Comparison of ENCODE assay signal across 8 cellular contexts in genomic region chr15:42591238-42591936, GRCh38. TPM values are rescaled to one million over a fixed set of nuclear protein-coding genes. Genes with fewer than 3 reads are reported as not detected.
DNase-seq lines count a peak whose midpoint lies in the region; ATAC-seq and TF ChIP-seq lines count a peak whose summit lies in the region.

No MANE protein-coding gene starts in this region.

- H3K27me3 ChIP-seq in dorsolateral prefrontal cortex = no peaks in the 10 kb centered on the region
- no peaks in the 10 kb centered on the region for H3K27me3 ChIP-seq in osteoblast (ENCODE audit: insufficient read depth, low read length)

- peaks cover 2% of the 10 kb centered on the region for H3K4me1 ChIP-seq in osteoblast (ENCODE audit: insufficient read depth, low read length)

- no peaks in the 10 kb centered on the region for H3K36me3 ChIP-seq in osteoblast (ENCODE audit: insufficient read depth, low read length)

- H3K27ac ChIP-seq in dorsolateral prefrontal cortex (peak overlapping the region in 27 of 59 donors; percentile 8 to 72 (median 47)), osteoblast (ENCODE audit: low read depth, low read length) (no peak overlapping the region)

- TF ChIP-seq CTCF in GM10248 (IDR thresholded peaks at IDR 0.05; ENCODE audit: control extremely low read depth, extremely low read depth, low read depth, missing control alignments) (peak; percentile 20), dorsolateral prefrontal cortex (IDR thresholded peaks at IDR 0.05 in 54 of 56, conservative IDR thresholded peaks at IDR 0.05 in 2 of 56; ENCODE audit: low read depth in 1 of 56, partially characterized antibody in 56 of 56) (peak in 49 of 56 donors; percentile 10 to 61 (median 36)), osteoblast (IDR thresholded peaks at IDR 0.05; ENCODE audit: extremely low read depth, low read depth, low read length) (peak; percentile 38)

- POLR2A ChIA-PET in GM10248 (lab: Yijun Ruan, JAX) = interaction anchor here (0.7 kb wide), 1 partner anchor 358 kb away, joined by 3 read pairs; no protein-coding TSS in a partner anchor

- CTCF ChIA-PET in GM10248 (lab: Yijun Ruan, JAX) = interaction anchor here (1.0 to 1.4 kb wide), 3 partner anchors 9 to 14 kb away, joined by 4 to 5 read pairs (median 4); no protein-coding TSS in a partner anchor

- H3K4me2 ChIP-seq in osteoblast (ENCODE audit: insufficient read depth, low read length) = no peak overlapping the region

- intact Hi-C loops in dorsolateral prefrontal cortex (cut with DNase I) = no loop called here

- H3K4me3 ChIP-seq in dorsolateral prefrontal cortex (no peak overlapping the region), osteoblast (ENCODE audit: insufficient read depth, low read length) (no peak overlapping the region)

- no peak for DNase-seq in GM10248 (ENCODE audit: extremely low spot score)
- peak; percentile 21 for DNase-seq in NCI-H2029 (lab: John Stamatoyannopoulos, UW)
- DNase-seq in dorsolateral prefrontal cortex = no peak
- peak; percentile 71 for DNase-seq in osteoblast (ENCODE audit: insufficient read length, low spot score, missing footprints)
- no peak for DNase-seq in activated CD4-positive, CD25-positive, alpha-beta regulatory T cell (lab: John Stamatoyannopoulos, UW)
- DNase-seq in GM19238 (ENCODE audit: insufficient read length, low spot score) = no peak

- no peak overlapping the region for H2AFZ ChIP-seq in osteoblast (ENCODE audit: low read length)

- no peaks in the 10 kb centered on the region for H3K79me2 ChIP-seq in osteoblast (ENCODE audit: insufficient read depth, low read length)

- ATAC-seq in HG03439 (IDR thresholded peaks at IDR 0.05; ENCODE audit: unreplicated experiment) = no peak
- no peak for ATAC-seq in GM21786 (IDR thresholded peaks at IDR 0.05; ENCODE audit: unreplicated experiment)

- no peaks in the 10 kb centered on the region for H4K20me1 ChIP-seq in osteoblast (ENCODE audit: insufficient read depth, low read length)

- no peaks in the 10 kb centered on the region for H3K9me3 ChIP-seq in osteoblast (ENCODE audit: low read depth, low read length)

RNA-seq across cellular contexts. Expression of gene STARD9, which starts 16.0 kb away (rescaled TPM):
- total RNA-seq in dorsolateral prefrontal cortex (10 to 100 TPM; 14.7 to 62.1 (median 30.1) TPM), osteoblast (9.4 and 13.0 TPM in 2 replicates)

RNA-seq across cellular contexts. Expression of gene HAUS2, which starts 42.7 kb away (rescaled TPM):
- 10 to 100 TPM; 10.9 to 26.1 (median 19.7) TPM for total RNA-seq in dorsolateral prefrontal cortex
- total RNA-seq in osteoblast = 18.5 and 20.6 TPM in 2 replicates

RNA-seq across cellular contexts. Expression of gene LRRC57, which starts 42.8 kb away (rescaled TPM):
- 10 to 100 TPM; 20.3 to 61.0 (median 36.4) TPM for total RNA-seq in dorsolateral prefrontal cortex
- total RNA-seq in osteoblast = 16.3 and 17.4 TPM in 2 replicates

Comparison
In these comparisons a context has a peak if more than half of its experiments do, and no peak if none do; other contexts are left out.
1. DNase-seq: peak in NCI-H2029 (single experiment) and osteoblast (single experiment); none in GM10248 (single experiment), dorsolateral prefrontal cortex (0 of 10), activated CD4-positive, CD25-positive, alpha-beta regulatory T cell (0 of 4) and GM19238 (single experiment).
2. Peak in every context shown above with its lines, with median percentiles within 50 percentile points of each other: CTCF ChIP-seq.